In genomic region chr10:97861351-97861750, GRCh38 we compare ENCODE assay signal across 11 cellular contexts. TPM values are rescaled to one million over a fixed set of nuclear protein-coding genes. Genes with fewer than 3 reads are reported as not detected.
DNase-seq lines count a peak whose midpoint lies in the region; ATAC-seq, FAIRE-seq and TF ChIP-seq lines count a peak whose summit lies in the region.
"Had no signal": no experiment of that assay in that cellular context is flagged by ENCODE, and none has a peak within 500 bp of the region (broad histone marks: within the 10 kb centered on the region; RNA-seq: fewer than 3 reads in every experiment).

No MANE protein-coding gene starts in this region.

- no peaks in the 10 kb centered on the region for H3K4me1 ChIP-seq in HEK293 (ENCODE audit: control insufficient read depth, insufficient read depth, low read length)
- no peaks in the 10 kb centered on the region for H3K4me1 ChIP-seq in left lung

- POLR2A ChIA-PET in HEK293 (lab: Yijun Ruan, JAX), result no interaction called here

- peaks cover 0 to 17% of the 10 kb centered on the region in 2 donors for H3K27me3 ChIP-seq in left lung

- FAIRE-seq in D721Med (lab: Jason Lieb, UNC), result no peak

- DNase-seq in AG09319 (ENCODE audit: extremely low read depth, low read depth), result peak; percentile 8
- peak in 33 of 58 donors; percentile 19 to 81 (median 48) for DNase-seq in anterior cingulate cortex (lab: John Stamatoyannopoulos, UW)
- DNase-seq in left lung, result no peak
- no peak for DNase-seq in UCSD-AML1 (lab: John Stamatoyannopoulos, UW; ENCODE audit: unreplicated experiment)
- DNase-seq in NCI-H1048 (lab: John Stamatoyannopoulos, UW), result no peak
- no peak for DNase-seq in OCI-M1 (lab: John Stamatoyannopoulos, UW)
- DNase-seq in D721Med (ENCODE audit: insufficient read length, low spot score), result no peak
- DNase-seq: activated CD4-positive, alpha-beta T cell treated with anti-CD3 and anti-CD28 coated beads, Interleukin-2, amount 10 ng/mL, durations not matched to agents 24 days and 14 days; naive B cell; NCI-H1105 treated with DMSO at 0.1 percent for 48 hours had no signal

- H3K4me3 ChIP-seq in HEK293 (ENCODE audit: low read depth, low read length) (no peak overlapping the region), left lung (no peak overlapping the region)

- TF ChIP-seq CTCF in AG09319 (IDR thresholded peaks at IDR 0.05; ENCODE audit: low read depth, low read length) (no peak), HEK293 (tag by site-specific recombination; IDR thresholded peaks at IDR 0.05) (no peak), left lung (IDR thresholded peaks at IDR 0.05) (no peak), D721Med (IDR thresholded peaks at IDR 0.05; ENCODE audit: insufficient read depth, missing control alignments) (no peak)

- H3K36me3 ChIP-seq in HEK293 (ENCODE audit: control insufficient read depth in 2 of 2, insufficient read depth in 1 of 2, low read length in 2 of 2) (no peaks in the 10 kb centered on the region), left lung (no peaks in the 10 kb centered on the region)

- peak; percentile 75 for ATAC-seq in left lung

- no peak overlapping the region for H3K27ac ChIP-seq in HEK293 (ENCODE audit: extremely low read depth, low read depth, low read length)
- no peak overlapping the region for H3K27ac ChIP-seq in left lung

- intact Hi-C loops in left lung (cut with DNase I), result no loop called here

- H3K9me3 ChIP-seq in HEK293 (ENCODE audit: control insufficient read depth, insufficient read depth, low read depth, low read length) (no peaks in the 10 kb centered on the region), left lung (no peaks in the 10 kb centered on the region)

- CTCF ChIA-PET in HEK293 (lab: Yijun Ruan, JAX), result interaction anchor here (0.7 to 2.9 kb wide), 8 partner anchors 8 to 180 kb away, joined by 3 to 13 read pairs (median 4); partner anchors contain the start of gene GOLGA7B

TF ChIP-seq in HEK293, 187 proteins besides CTCF, POLR2A, EP300 and RAD21:
- TF ChIP-seq ZFHX2 (tag by site-specific recombination; conservative IDR thresholded peaks at IDR 0.05) (peak; percentile 50), EGR2 (tag by site-specific recombination; IDR thresholded peaks at IDR 0.05; ENCODE audit: low read depth) (peak; percentile 46; the same call in 1 of the 2 replicates), ZNF362 (tag by site-specific recombination; IDR thresholded peaks at IDR 0.05) (no peak), GLIS2 (tag by site-specific recombination; IDR thresholded peaks at IDR 0.05) (0 out of 2 replicates have a peak, but pooled peaks have one; percentile 17), ZNF335 (tag by site-specific recombination; conservative IDR thresholded peaks at IDR 0.05) (peak; percentile 70), ZFP3 (tag by site-specific recombination; IDR thresholded peaks at IDR 0.05; ENCODE audit: low read depth) (no peak), SP7 (tag by site-specific recombination; IDR thresholded peaks at IDR 0.05) (0 out of 2 replicates have a peak, but pooled peaks have one; percentile 14)

RNA-seq across cellular contexts. Expression of gene GOLGA7B, which starts 11.7 kb away (rescaled TPM):
- total RNA-seq in left lung, result 1 to 10 TPM in 1 of 2 donors, under 1 TPM in 1; 0.68 to 1.9 TPM

Comparison
In these comparisons a context has a peak if more than half of its experiments do, and no peak if none do; other contexts are left out.
1. DNase-seq: peak in AG09319 (single experiment) and anterior cingulate cortex (33 of 58); none in left lung (0 of 2), UCSD-AML1 (single experiment), NCI-H1048 (single experiment), OCI-M1 (single experiment) and D721Med (single experiment).